24 cellular contexts compared by ENCODE assay signal in the genomic region with DNA sequence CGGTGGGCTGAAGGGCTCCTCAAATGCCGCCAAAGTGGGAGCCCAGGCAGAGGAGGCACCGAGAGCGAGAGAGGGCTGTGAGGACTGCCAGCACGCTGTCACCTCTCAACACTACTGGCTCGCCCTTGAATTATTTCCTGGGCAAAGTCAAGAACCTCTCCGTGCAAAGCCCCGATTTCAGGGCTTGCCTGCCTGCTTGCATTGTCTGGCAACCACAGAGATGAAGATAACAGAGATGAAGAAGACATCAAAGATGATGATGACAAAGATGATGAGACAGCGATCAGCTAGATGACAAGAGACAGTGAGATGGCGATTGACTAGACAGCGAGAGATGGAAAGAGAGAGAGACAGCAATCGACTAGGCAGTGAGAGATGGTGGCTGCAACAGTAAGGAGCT.
DNase-seq lines count a peak whose midpoint lies in the region; ATAC-seq lines count a peak whose summit lies in the region.
"Had no signal": no experiment of that assay in that cellular context is flagged by ENCODE, and none has a peak within 500 bp of the region (broad histone marks: within the 10 kb centered on the region; RNA-seq: fewer than 3 reads in every experiment).

No MANE protein-coding gene starts in this region.

- H3K9me3 ChIP-seq in naive thymus-derived CD4-positive, alpha-beta T cell (ENCODE audit: control insufficient read depth in 2 of 3, low read length in 3 of 3), result no peaks in the 10 kb centered on the region
- H3K9me3 ChIP-seq: BE2C had no signal

- peaks cover 0 to 2% of the 10 kb centered on the region in 2 donors for H3K9me3 Mint-ChIP-seq in activated T-cell treated with anti-CD3 and anti-CD28 coated beads, Interleukin-2, amount 50 U/mL, for 72 hours
- peaks cover 11% of the 10 kb centered on the region for H3K9me3 Mint-ChIP-seq in activated CD4-positive, alpha-beta memory T cell treated with anti-CD3 and anti-CD28 coated beads, Interleukin-2, amount 10 ng/mL, durations not matched to agents 7 days and 5 days
- H3K9me3 Mint-ChIP-seq in naive thymus-derived CD4-positive, alpha-beta T cell, result peaks cover 0 to 3% (median 0%) of the 10 kb centered on the region in 11 donors

- no peaks in the 10 kb centered on the region for H3K27me3 ChIP-seq in naive thymus-derived CD4-positive, alpha-beta T cell (ENCODE audit: control insufficient read depth in 2 of 2, insufficient read depth in 2 of 2, low read length in 2 of 2)
- H3K27me3 ChIP-seq: BE2C, SJSA1 had no signal

- peak overlapping the region; percentile 5 to 6 for H3K4me3 Mint-ChIP-seq in activated T-cell treated with anti-CD3 and anti-CD28 coated beads, Interleukin-2, amount 50 U/mL, for 72 hours
- peak overlapping the region; percentile 52 for H3K4me3 Mint-ChIP-seq in activated CD4-positive, alpha-beta memory T cell treated with anti-CD3 and anti-CD28 coated beads, Interleukin-2, amount 10 ng/mL, durations not matched to agents 7 days and 5 days
- no peak overlapping the region for H3K4me3 Mint-ChIP-seq in naive thymus-derived CD4-positive, alpha-beta T cell
- H3K4me3 Mint-ChIP-seq: CD14-positive monocyte had no signal

- no peaks in the 10 kb centered on the region for H3K4me1 ChIP-seq in naive thymus-derived CD4-positive, alpha-beta T cell (ENCODE audit: control insufficient read depth in 2 of 2, insufficient read depth in 2 of 2, low read length in 2 of 2)
- H3K4me1 ChIP-seq: BE2C, SJSA1 had no signal

- intact Hi-C loops in naive thymus-derived CD4-positive, alpha-beta T cell (cut with micrococcal nuclease), result loop anchor here (5.0 to 10.0 kb wide), 2 partner anchors 1080 to 1348 kb away; no protein-coding TSS in a partner anchor

- no peak for DNase-seq in activated T-cell treated with anti-CD3 and anti-CD28 coated beads, Interleukin-2, amount 50 U/mL, for 72 hours
- no peak for DNase-seq in activated T-cell treated with anti-CD3 and anti-CD28 coated beads, Interleukin-2, amount 50 U/mL, for 1 hour
- DNase-seq in activated CD4-positive, alpha-beta memory T cell treated with anti-CD3 and anti-CD28 coated beads, Interleukin-2, amount 10 ng/mL, durations not matched to agents 7 days and 5 days, result no peak
- no peak for DNase-seq in naive thymus-derived CD4-positive, alpha-beta T cell
- no peak for DNase-seq in NCI-H524 (lab: John Stamatoyannopoulos, UW)
- DNase-seq in activated effector memory CD4-positive, alpha-beta T cell treated with Interleukin-2 at 50 U/mL for 16 hours, result no peak
- DNase-seq: 8988T, ACHN, BE2C, Calu3, DMS79 treated with DMSO at 0.1 percent for 48 hours, H7, KBM-7, MV-4-11, NCI-H1105 treated with DMSO at 0.1 percent for 48 hours, NCI-H146, NCI-H2029, NCI-H446 treated with DMSO at 0.1 percent for 48 hours, NCI-H526 treated with DMSO at 0.1 percent for 48 hours, PC-9, Right ventricle myocardium superior had no signal

- H3K27me3 Mint-ChIP-seq in activated T-cell treated with anti-CD3 and anti-CD28 coated beads, Interleukin-2, amount 50 U/mL, for 72 hours (ENCODE audit: low read depth), result no peaks in the 10 kb centered on the region
- no peaks in the 10 kb centered on the region for H3K27me3 Mint-ChIP-seq in activated CD4-positive, alpha-beta memory T cell treated with anti-CD3 and anti-CD28 coated beads, Interleukin-2, amount 10 ng/mL, durations not matched to agents 7 days and 5 days
- no peaks in the 10 kb centered on the region for H3K27me3 Mint-ChIP-seq in naive thymus-derived CD4-positive, alpha-beta T cell

- H3K4me3 ChIP-seq in naive thymus-derived CD4-positive, alpha-beta T cell (ENCODE audit: low read length), result no peak overlapping the region
- H3K4me3 ChIP-seq: PC-9, SJSA1 had no signal

- CTCF ChIA-PET in activated CD4-positive, alpha-beta memory T cell treated with anti-CD3 and anti-CD28 coated beads, Interleukin-2, amount 10 ng/mL, durations not matched to agents 7 days and 5 days (lab: Charles Lee), result no interaction called here
- CTCF ChIA-PET in naive thymus-derived CD4-positive, alpha-beta T cell (lab: Charles Lee), result no interaction called here

- H3K4me1 Mint-ChIP-seq in activated T-cell treated with anti-CD3 and anti-CD28 coated beads, Interleukin-2, amount 50 U/mL, for 72 hours (ENCODE audit: low read depth), result no peaks in the 10 kb centered on the region
- H3K4me1 Mint-ChIP-seq in activated CD4-positive, alpha-beta memory T cell treated with anti-CD3 and anti-CD28 coated beads, Interleukin-2, amount 10 ng/mL, durations not matched to agents 7 days and 5 days, result peaks cover 3% of the 10 kb centered on the region
- peaks cover 0 to 4% (median 0%) of the 10 kb centered on the region in 7 donors for H3K4me1 Mint-ChIP-seq in naive thymus-derived CD4-positive, alpha-beta T cell
- H3K4me1 Mint-ChIP-seq: CD14-positive monocyte had no signal

- POLR2A ChIA-PET in activated CD4-positive, alpha-beta memory T cell treated with anti-CD3 and anti-CD28 coated beads, Interleukin-2, amount 10 ng/mL, durations not matched to agents 7 days and 5 days (lab: Charles Lee), result no interaction called here
- POLR2A ChIA-PET in naive thymus-derived CD4-positive, alpha-beta T cell (lab: Charles Lee), result no interaction called here

- H3K36me3 ChIP-seq in naive thymus-derived CD4-positive, alpha-beta T cell (ENCODE audit: control insufficient read depth in 2 of 3, insufficient read depth in 3 of 3, low read length in 3 of 3), result no peaks in the 10 kb centered on the region
- H3K36me3 ChIP-seq: BE2C, SJSA1 had no signal

- ATAC-seq in activated T-cell treated with anti-CD3 and anti-CD28 coated beads, Interleukin-2, amount 50 U/mL, for 72 hours (replicated peaks in 1 of 2), result peak; percentile 33 to 34
- peak; percentile 40 for ATAC-seq in naive thymus-derived CD4-positive, alpha-beta T cell
- ATAC-seq in HG02884 (IDR thresholded peaks at IDR 0.05; ENCODE audit: unreplicated experiment), result no peak

- H3K27ac ChIP-seq in naive thymus-derived CD4-positive, alpha-beta T cell (ENCODE audit: low read depth, low read length), result no peak overlapping the region
- H3K27ac ChIP-seq: PC-9, SJSA1 had no signal

- H3K36me3 Mint-ChIP-seq in activated T-cell treated with anti-CD3 and anti-CD28 coated beads, Interleukin-2, amount 50 U/mL, for 72 hours (ENCODE audit: insufficient read depth in 2 of 2), result no peaks in the 10 kb centered on the region
- no peaks in the 10 kb centered on the region for H3K36me3 Mint-ChIP-seq in activated CD4-positive, alpha-beta memory T cell treated with anti-CD3 and anti-CD28 coated beads, Interleukin-2, amount 10 ng/mL, durations not matched to agents 7 days and 5 days (ENCODE audit: low read depth)
- H3K36me3 Mint-ChIP-seq in naive thymus-derived CD4-positive, alpha-beta T cell, result no peaks in the 10 kb centered on the region
- H3K36me3 Mint-ChIP-seq: CD14-positive monocyte had no signal

- H3K27ac Mint-ChIP-seq in activated T-cell treated with anti-CD3 and anti-CD28 coated beads, Interleukin-2, amount 50 U/mL, for 72 hours, result no peak overlapping the region
- peak overlapping the region; percentile 41 for H3K27ac Mint-ChIP-seq in activated CD4-positive, alpha-beta memory T cell treated with anti-CD3 and anti-CD28 coated beads, Interleukin-2, amount 10 ng/mL, durations not matched to agents 7 days and 5 days
- no peak overlapping the region for H3K27ac Mint-ChIP-seq in naive thymus-derived CD4-positive, alpha-beta T cell
- H3K27ac Mint-ChIP-seq: CD14-positive monocyte had no signal

Comparison
In these comparisons a context has a peak if more than half of its experiments do, and no peak if none do; other contexts are left out.
1. H3K4me3 Mint-ChIP-seq: peak in activated T-cell treated with anti-CD3 and anti-CD28 coated beads, Interleukin-2, amount 50 U/mL, for 72 hours (2 of 2) and activated CD4-positive, alpha-beta memory T cell treated with anti-CD3 and anti-CD28 coated beads, Interleukin-2, amount 10 ng/mL, durations not matched to agents 7 days and 5 days (single experiment); none in naive thymus-derived CD4-positive, alpha-beta T cell (0 of 10).